In the genomic region with DNA sequence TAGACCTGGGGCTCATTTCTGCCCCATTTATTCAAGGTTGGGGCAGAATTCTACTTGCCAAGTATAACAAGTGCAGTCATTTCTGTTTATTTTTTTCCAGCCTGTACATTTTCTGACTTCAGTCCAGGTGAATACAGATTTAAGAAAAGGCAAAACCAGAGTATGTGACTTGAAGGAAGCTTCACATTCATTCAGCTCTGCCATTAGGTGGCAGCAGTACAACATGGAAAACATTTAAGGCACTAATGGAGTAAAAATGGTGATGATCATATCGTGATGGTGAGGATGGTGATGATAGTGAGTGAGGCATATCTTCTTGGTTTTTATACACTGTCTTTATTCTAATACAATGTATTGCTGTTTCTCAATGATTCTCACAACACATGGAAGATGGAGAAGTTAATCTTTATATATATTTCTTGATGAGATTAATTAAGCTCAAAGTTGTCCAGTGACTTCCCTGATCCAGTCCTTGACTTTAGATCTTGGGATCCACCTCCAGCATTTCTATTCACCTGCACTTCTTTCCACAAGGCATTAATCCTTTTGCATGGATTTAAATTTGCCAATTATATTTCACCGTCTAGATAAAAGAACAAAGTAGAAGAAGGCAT, we compare ENCODE assay signal across 8 cellular contexts.
DNase-seq lines count a peak whose midpoint lies in the region; ATAC-seq, FAIRE-seq and TF ChIP-seq lines count a peak whose summit lies in the region.

No MANE protein-coding gene starts in this region.

- no peak overlapping the region for H3K27ac Mint-ChIP-seq in Caco-2 (ENCODE audit: unreplicated experiment)
- no peak overlapping the region for H3K27ac Mint-ChIP-seq in activated CD8-positive, alpha-beta T cell treated with anti-CD3 and anti-CD28 coated beads for 36 hours
- no peak overlapping the region for H3K27ac Mint-ChIP-seq in naive thymus-derived CD4-positive, alpha-beta T cell

- intact Hi-C loops in Caco-2 (cut with micrococcal nuclease; ENCODE audit: unreplicated experiment) = loop anchor here (1.0 to 2.0 kb wide), 3 partner anchors 86 to 280 kb away; no protein-coding TSS in a partner anchor
- intact Hi-C loops in activated CD8-positive, alpha-beta T cell treated with anti-CD3 and anti-CD28 coated beads for 36 hours (cut with micrococcal nuclease) = no loop called here
- intact Hi-C loops in naive thymus-derived CD4-positive, alpha-beta T cell (cut with micrococcal nuclease) = no loop called here

- POLR2A ChIA-PET in Caco-2 (lab: Charles Lee) = no interaction called here
- POLR2A ChIA-PET in activated CD8-positive, alpha-beta T cell treated with anti-CD3 and anti-CD28 coated beads for 36 hours (lab: Charles Lee) = interaction anchor here (0.7 kb wide), 1 partner anchor 18 kb away, joined by 3 read pairs; no protein-coding TSS in a partner anchor
- POLR2A ChIA-PET in naive thymus-derived CD4-positive, alpha-beta T cell (lab: Charles Lee) = interaction anchor here (0.6 kb wide), 1 partner anchor 1153 kb away, joined by 4 read pairs; no protein-coding TSS in a partner anchor

- FAIRE-seq in GM19239 (lab: Jason Lieb, UNC) = peak; percentile 31

- no peak overlapping the region for H3K4me3 Mint-ChIP-seq in Caco-2 (ENCODE audit: unreplicated experiment)
- no peak overlapping the region for H3K4me3 Mint-ChIP-seq in activated CD8-positive, alpha-beta T cell treated with anti-CD3 and anti-CD28 coated beads for 36 hours
- no peak overlapping the region for H3K4me3 Mint-ChIP-seq in naive thymus-derived CD4-positive, alpha-beta T cell

- peak; percentile 55 to 56 for TF ChIP-seq CTCF in Caco-2 (IDR thresholded peaks at IDR 0.05; ENCODE audit: insufficient read depth in 1 of 2, low read depth in 1 of 2, low read length in 1 of 2, severe bottlenecking in 1 of 2, unreplicated experiment in 1 of 2)
- peak; percentile 61 for TF ChIP-seq CTCF in activated CD8-positive, alpha-beta T cell treated with anti-CD3 and anti-CD28 coated beads for 36 hours (IDR thresholded peaks at IDR 0.05)

- H3K4me1 Mint-ChIP-seq in Caco-2 (ENCODE audit: low read depth, unreplicated experiment) = no peaks in the 10 kb centered on the region
- no peaks in the 10 kb centered on the region for H3K4me1 Mint-ChIP-seq in activated CD8-positive, alpha-beta T cell treated with anti-CD3 and anti-CD28 coated beads for 36 hours (ENCODE audit: low read depth)
- H3K4me1 Mint-ChIP-seq in naive thymus-derived CD4-positive, alpha-beta T cell = no peaks in the 10 kb centered on the region

- no peaks in the 10 kb centered on the region for H3K36me3 ChIP-seq in Caco-2 (ENCODE audit: control insufficient read depth, insufficient read depth, low read length)
- H3K36me3 ChIP-seq in naive thymus-derived CD4-positive, alpha-beta T cell (ENCODE audit: control insufficient read depth in 2 of 3, insufficient read depth in 3 of 3, low read length in 3 of 3) = no peaks in the 10 kb centered on the region

- H3K36me3 Mint-ChIP-seq in Caco-2 (ENCODE audit: insufficient read depth, unreplicated experiment) = no peaks in the 10 kb centered on the region
- no peaks in the 10 kb centered on the region for H3K36me3 Mint-ChIP-seq in activated CD8-positive, alpha-beta T cell treated with anti-CD3 and anti-CD28 coated beads for 36 hours (ENCODE audit: low read depth)
- no peaks in the 10 kb centered on the region for H3K36me3 Mint-ChIP-seq in naive thymus-derived CD4-positive, alpha-beta T cell

- no peak for ATAC-seq in activated CD8-positive, alpha-beta T cell treated with anti-CD3 and anti-CD28 coated beads for 36 hours
- ATAC-seq in GM19035 (IDR thresholded peaks at IDR 0.05; ENCODE audit: unreplicated experiment) = no peak
- ATAC-seq in naive thymus-derived CD4-positive, alpha-beta T cell = no peak

- H3K9me3 ChIP-seq in Caco-2 = no peaks in the 10 kb centered on the region
- H3K9me3 ChIP-seq in naive thymus-derived CD4-positive, alpha-beta T cell (ENCODE audit: control insufficient read depth in 2 of 3, low read length in 3 of 3) = no peaks in the 10 kb centered on the region

- H3K9me3 Mint-ChIP-seq in Caco-2 (ENCODE audit: unreplicated experiment) = peaks cover 9% of the 10 kb centered on the region
- H3K9me3 Mint-ChIP-seq in activated CD8-positive, alpha-beta T cell treated with anti-CD3 and anti-CD28 coated beads for 36 hours = no peaks in the 10 kb centered on the region
- H3K9me3 Mint-ChIP-seq in naive thymus-derived CD4-positive, alpha-beta T cell = peaks cover 0 to 22% (median 6%) of the 10 kb centered on the region in 11 donors

- no peak overlapping the region for H3K4me3 ChIP-seq in Caco-2 (ENCODE audit: low read depth, low read length)
- no peak overlapping the region for H3K4me3 ChIP-seq in naive thymus-derived CD4-positive, alpha-beta T cell (ENCODE audit: low read length)

- no TSS peak for BruUV-seq in Caco-2 (replicated peaks; lab: Mats Ljungman, UMichigan)

- H3K27me3 Mint-ChIP-seq in Caco-2 (ENCODE audit: insufficient read depth, unreplicated experiment) = peaks cover 3% of the 10 kb centered on the region
- H3K27me3 Mint-ChIP-seq in activated CD8-positive, alpha-beta T cell treated with anti-CD3 and anti-CD28 coated beads for 36 hours = peaks cover 3% of the 10 kb centered on the region
- H3K27me3 Mint-ChIP-seq in naive thymus-derived CD4-positive, alpha-beta T cell = peaks cover 0 to 19% (median 3%) of the 10 kb centered on the region in 5 donors

- H3K4me1 ChIP-seq in Caco-2 = no peaks in the 10 kb centered on the region
- no peaks in the 10 kb centered on the region for H3K4me1 ChIP-seq in naive thymus-derived CD4-positive, alpha-beta T cell (ENCODE audit: control insufficient read depth in 2 of 2, insufficient read depth in 2 of 2, low read length in 2 of 2)

- CTCF ChIA-PET in Caco-2 (lab: Charles Lee) = interaction anchor here (0.7 to 1.8 kb wide), 7 partner anchors 9 to 282 kb away, joined by 3 to 11 read pairs (median 4); no protein-coding TSS in a partner anchor
- CTCF ChIA-PET in activated CD8-positive, alpha-beta T cell treated with anti-CD3 and anti-CD28 coated beads for 36 hours (lab: Charles Lee) = interaction anchor here (1.0 to 1.7 kb wide), 4 partner anchors 14 to 282 kb away, joined by 3 to 4 read pairs (median 4); no protein-coding TSS in a partner anchor
- CTCF ChIA-PET in naive thymus-derived CD4-positive, alpha-beta T cell (lab: Charles Lee) = no interaction called here

- DNase-seq in Caco-2 = peak in 1 of 2 experiments; percentile 57
- peak; percentile 8 for DNase-seq in GM19239 (ENCODE audit: insufficient read length, low spot score)
- DNase-seq in NCI-H1105 treated with DMSO at 0.1 percent for 48 hours (lab: John Stamatoyannopoulos, UW) = peak; percentile 79
- peak; percentile 10 for DNase-seq in activated CD8-positive, alpha-beta T cell treated with anti-CD3 and anti-CD28 coated beads for 36 hours
- DNase-seq in iris pigment epithelial cell (ENCODE audit: low read depth) = peak; percentile 36
- DNase-seq in naive thymus-derived CD4-positive, alpha-beta T cell = no peak
- no peak for DNase-seq in GOT3 (lab: John Stamatoyannopoulos, UW)

- H3K27me3 ChIP-seq in Caco-2 (replicated peaks; ENCODE audit: control insufficient read depth, insufficient read depth, low read length) = no peaks in the 10 kb centered on the region
- no peaks in the 10 kb centered on the region for H3K27me3 ChIP-seq in naive thymus-derived CD4-positive, alpha-beta T cell (ENCODE audit: control insufficient read depth in 2 of 2, insufficient read depth in 2 of 2, low read length in 2 of 2)

- no peak overlapping the region for H3K27ac ChIP-seq in naive thymus-derived CD4-positive, alpha-beta T cell (ENCODE audit: low read depth, low read length)

Comparison
In these comparisons a context has a peak if more than half of its experiments do, and no peak if none do; other contexts are left out.
1. DNase-seq: peak in GM19239 (single experiment), NCI-H1105 treated with DMSO at 0.1 percent for 48 hours (single experiment), activated CD8-positive, alpha-beta T cell treated with anti-CD3 and anti-CD28 coated beads for 36 hours (single experiment) and iris pigment epithelial cell (single experiment); none in naive thymus-derived CD4-positive, alpha-beta T cell (0 of 9) and GOT3 (single experiment).